In the genomic region with DNA sequence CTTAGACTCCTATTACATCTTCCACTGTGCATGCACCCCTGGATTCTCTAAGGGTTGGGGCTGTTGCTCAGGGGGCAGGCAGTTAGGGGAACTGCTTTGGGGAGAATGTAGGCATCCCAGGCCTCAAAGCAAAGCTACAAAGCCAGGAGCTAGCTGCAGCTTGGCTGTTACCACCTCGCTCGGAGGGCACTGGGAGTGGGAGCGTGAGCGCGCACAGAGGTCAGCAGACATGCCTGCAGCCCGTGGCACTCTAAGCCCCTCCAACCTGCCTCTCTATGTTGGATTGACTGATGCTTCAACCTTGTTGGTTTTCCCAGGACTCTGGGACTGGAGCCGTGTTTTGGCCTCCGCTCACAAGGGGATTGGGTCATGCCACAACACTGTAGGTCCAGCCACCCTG, we compare ENCODE assay signal across 16 cellular contexts.
DNase-seq lines count a peak whose midpoint lies in the region; ATAC-seq and TF ChIP-seq lines count a peak whose summit lies in the region.
"Had no signal": no experiment of that assay in that cellular context is flagged by ENCODE, and none has a peak within 500 bp of the region (broad histone marks: within the 10 kb centered on the region; RNA-seq: fewer than 3 reads in every experiment).

No MANE protein-coding gene starts in this region.

- ATAC-seq in Right ventricle myocardium inferior, result no peak
- ATAC-seq: HepG2 had no signal

- no peak overlapping the region for H4K8ac ChIP-seq in neuronal stem cell (ENCODE audit: low read depth, low read length)

- H2AFZ ChIP-seq in neuronal stem cell (ENCODE audit: low read length), result no peak overlapping the region

- H3K4me1 ChIP-seq in endodermal cell (ENCODE audit: control insufficient read depth, insufficient read depth, low read length) (peaks cover 13% of the 10 kb centered on the region), neuronal stem cell (ENCODE audit: control insufficient read depth in 2 of 2, insufficient read depth in 1 of 2, low read depth in 1 of 2, low read length in 2 of 2) (peaks cover 33 to 44% of the 10 kb centered on the region in 2 donors), uterus (peaks cover 13 to 21% of the 10 kb centered on the region in 2 donors)

- TF ChIP-seq CTCF in endodermal cell (conservative IDR thresholded peaks at IDR 0.05), result no peak
- no peak for TF ChIP-seq CTCF in uterus (IDR thresholded peaks at IDR 0.05)

- WGBS in endodermal cell (ENCODE audit: insufficient coverage in 1 of 2, insufficient read length in 1 of 2), 2 experiments, result 88 to 94% methylated on average over 3 to 8 of the region's 8 CpGs
- WGBS in neuronal stem cell (ENCODE audit: extremely low coverage in 2 of 2, insufficient read length in 2 of 2, insufficient replicate concordance in 1 of 2), 2 donors, result no CpG with 5 or more reads among the region's 8 CpGs

- intact Hi-C loops in cardiac septum (cut with DNase I) (loop anchor here (2.0 kb wide), 1 partner anchor 23 kb away; no protein-coding TSS in a partner anchor), Right ventricle myocardium inferior (cut with DNase I) (no loop called here), uterus (cut with DNase I; ENCODE audit: low total_unique reads) (no loop called here)

- H3K27ac Mint-ChIP-seq in endodermal cell, result no peak overlapping the region
- H3K27ac Mint-ChIP-seq: B cell had no signal

- H3K4ac ChIP-seq in neuronal stem cell (ENCODE audit: low read length), result no peak overlapping the region

- H3K4me3 Mint-ChIP-seq in endodermal cell, result no peak overlapping the region
- H3K4me3 Mint-ChIP-seq: B cell had no signal

- H3K4me2 ChIP-seq in neuronal stem cell (ENCODE audit: insufficient read depth, low read length, poor library complexity, severe bottlenecking), result no peak overlapping the region

- H3K18ac ChIP-seq in neuronal stem cell (ENCODE audit: low read length), result peak overlapping the region; percentile 11

- peaks cover 6% of the 10 kb centered on the region for H3K27me3 Mint-ChIP-seq in endodermal cell (ENCODE audit: insufficient read depth)

- no peak overlapping the region for H2BK120ac ChIP-seq in neuronal stem cell (ENCODE audit: low read depth, low read length)

- H3K23ac ChIP-seq in neuronal stem cell (ENCODE audit: low read depth, low read length, poor library complexity), result no peak overlapping the region

- H4K91ac ChIP-seq in neuronal stem cell (ENCODE audit: low read depth, low read length, poor library complexity), result no peak overlapping the region

- no peak for TF ChIP-seq POLR2A in uterus (IDR thresholded peaks at IDR 0.05)

- DNase-seq in cardiac septum (ENCODE audit: low spot score), result peak; percentile 43
- DNase-seq in Right ventricle myocardium inferior (ENCODE audit: missing footprints), result no peak
- peak; percentile 39 for DNase-seq in endodermal cell
- no peak for DNase-seq in neuronal stem cell (ENCODE audit: low spot score)
- peak; percentile 10 for DNase-seq in uterus
- no peak for DNase-seq in activated CD4-positive, alpha-beta T cell treated with anti-CD3 and anti-CD28 coated beads for 4 hours
- no peak for DNase-seq in pons (ENCODE audit: low spot score)
- DNase-seq: DMS 273 treated with DMSO at 0.1 percent for 48 hours, DND-41, KBM-7, NCI-H187, NCI-H2107, NCI-H510A, NCI-H774 had no signal

- peak overlapping the region; percentile 73 for H2AK5ac ChIP-seq in neuronal stem cell (ENCODE audit: low read depth, low read length)

- H2BK12ac ChIP-seq in neuronal stem cell (ENCODE audit: low read length), result no peak overlapping the region

- peaks cover 8% of the 10 kb centered on the region for H3K4me1 Mint-ChIP-seq in endodermal cell
- H3K4me1 Mint-ChIP-seq: B cell had no signal

- peak overlapping the region; percentile 22 for H2BK15ac ChIP-seq in neuronal stem cell (ENCODE audit: low read length)

- H3K9me3 ChIP-seq in endodermal cell (ENCODE audit: control insufficient read depth, low read length) (no peaks in the 10 kb centered on the region), neuronal stem cell (replicated peaks in 1 of 2; ENCODE audit: control insufficient read depth in 2 of 2, insufficient read depth in 1 of 2, low read depth in 1 of 2, low read length in 2 of 2) (no peaks in the 10 kb centered on the region), uterus (no peaks in the 10 kb centered on the region)

- H3K27me3 ChIP-seq in endodermal cell (ENCODE audit: control insufficient read depth, insufficient read depth, low read length, poor library complexity, severe bottlenecking), result peaks cover 6% of the 10 kb centered on the region
- peaks cover 0 to 4% (median 0%) of the 10 kb centered on the region in 3 experiments for H3K27me3 ChIP-seq in neuronal stem cell (ENCODE audit: control insufficient read depth in 3 of 3, insufficient read depth in 3 of 3, low read depth in 1 of 3, low read length in 3 of 3)
- no peaks in the 10 kb centered on the region for H3K27me3 ChIP-seq in uterus

- H2BK5ac ChIP-seq in neuronal stem cell (ENCODE audit: low read length), result no peak overlapping the region

- H3K4me3 ChIP-seq in endodermal cell (ENCODE audit: low read length) (no peak overlapping the region), neuronal stem cell (ENCODE audit: low read length in 2 of 2) (no peak overlapping the region), uterus (no peak overlapping the region)

- H3K9ac ChIP-seq in endodermal cell (ENCODE audit: extremely low read depth, low read length, poor library complexity, severe bottlenecking), result no peak overlapping the region
- H3K9ac ChIP-seq in neuronal stem cell (ENCODE audit: low read depth, low read length, poor library complexity), result no peak overlapping the region

- H3K14ac ChIP-seq in neuronal stem cell (ENCODE audit: low read length), result no peak overlapping the region

- H3K36me3 Mint-ChIP-seq in endodermal cell (ENCODE audit: low read depth), result no peaks in the 10 kb centered on the region

- H3K79me1 ChIP-seq in neuronal stem cell (ENCODE audit: low read depth, low read length), result no peaks in the 10 kb centered on the region

- H3K36me3 ChIP-seq in endodermal cell (ENCODE audit: control insufficient read depth, insufficient read depth, low read length) (no peaks in the 10 kb centered on the region), neuronal stem cell (replicated peaks in 1 of 2; ENCODE audit: control insufficient read depth in 2 of 2, insufficient read depth in 2 of 2, low read length in 2 of 2) (no peaks in the 10 kb centered on the region), uterus (no peaks in the 10 kb centered on the region)

- H3K27ac ChIP-seq in endodermal cell (ENCODE audit: low read depth, low read length), result no peak overlapping the region
- no peak overlapping the region for H3K27ac ChIP-seq in neuronal stem cell (replicated peaks; ENCODE audit: low read length)
- H3K27ac ChIP-seq in uterus, result no peak overlapping the region

- H3K9me3 Mint-ChIP-seq in endodermal cell, result no peaks in the 10 kb centered on the region

Comparison
In these comparisons a context has a peak if more than half of its experiments do, and no peak if none do; other contexts are left out.
1. DNase-seq: peak in cardiac septum (single experiment), endodermal cell (single experiment) and uterus (2 of 2); none in Right ventricle myocardium inferior (single experiment), neuronal stem cell (single experiment), activated CD4-positive, alpha-beta T cell treated with anti-CD3 and anti-CD28 coated beads for 4 hours (0 of 2) and pons (single experiment).